In the genomic region with DNA sequence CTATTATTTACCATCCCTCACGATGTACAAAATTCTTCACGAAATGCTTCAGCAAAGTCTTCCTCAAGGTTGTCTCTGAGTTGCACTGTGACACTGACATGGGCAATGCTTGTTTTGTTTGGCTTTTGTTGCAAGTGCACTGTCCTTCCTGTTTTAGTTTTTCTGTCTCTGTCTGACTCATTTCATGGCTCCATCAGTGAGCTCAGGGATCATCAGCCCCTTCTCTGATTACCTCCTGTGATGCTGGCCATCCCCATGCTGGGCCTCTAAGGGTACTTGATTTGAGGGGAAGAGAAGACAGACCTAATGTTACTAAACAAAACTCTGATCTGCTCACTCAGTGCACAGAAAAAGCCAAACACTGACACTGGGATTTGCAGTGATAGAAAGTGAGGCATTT, we compare ENCODE assay signal across 1 cellular context.
TF ChIP-seq lines count a peak whose summit lies in the region.

No MANE protein-coding gene starts in this region.

TF ChIP-seq in K562, 482 proteins besides CTCF, POLR2A, EP300 and RAD21:
- TF ChIP-seq, protein P1, sequence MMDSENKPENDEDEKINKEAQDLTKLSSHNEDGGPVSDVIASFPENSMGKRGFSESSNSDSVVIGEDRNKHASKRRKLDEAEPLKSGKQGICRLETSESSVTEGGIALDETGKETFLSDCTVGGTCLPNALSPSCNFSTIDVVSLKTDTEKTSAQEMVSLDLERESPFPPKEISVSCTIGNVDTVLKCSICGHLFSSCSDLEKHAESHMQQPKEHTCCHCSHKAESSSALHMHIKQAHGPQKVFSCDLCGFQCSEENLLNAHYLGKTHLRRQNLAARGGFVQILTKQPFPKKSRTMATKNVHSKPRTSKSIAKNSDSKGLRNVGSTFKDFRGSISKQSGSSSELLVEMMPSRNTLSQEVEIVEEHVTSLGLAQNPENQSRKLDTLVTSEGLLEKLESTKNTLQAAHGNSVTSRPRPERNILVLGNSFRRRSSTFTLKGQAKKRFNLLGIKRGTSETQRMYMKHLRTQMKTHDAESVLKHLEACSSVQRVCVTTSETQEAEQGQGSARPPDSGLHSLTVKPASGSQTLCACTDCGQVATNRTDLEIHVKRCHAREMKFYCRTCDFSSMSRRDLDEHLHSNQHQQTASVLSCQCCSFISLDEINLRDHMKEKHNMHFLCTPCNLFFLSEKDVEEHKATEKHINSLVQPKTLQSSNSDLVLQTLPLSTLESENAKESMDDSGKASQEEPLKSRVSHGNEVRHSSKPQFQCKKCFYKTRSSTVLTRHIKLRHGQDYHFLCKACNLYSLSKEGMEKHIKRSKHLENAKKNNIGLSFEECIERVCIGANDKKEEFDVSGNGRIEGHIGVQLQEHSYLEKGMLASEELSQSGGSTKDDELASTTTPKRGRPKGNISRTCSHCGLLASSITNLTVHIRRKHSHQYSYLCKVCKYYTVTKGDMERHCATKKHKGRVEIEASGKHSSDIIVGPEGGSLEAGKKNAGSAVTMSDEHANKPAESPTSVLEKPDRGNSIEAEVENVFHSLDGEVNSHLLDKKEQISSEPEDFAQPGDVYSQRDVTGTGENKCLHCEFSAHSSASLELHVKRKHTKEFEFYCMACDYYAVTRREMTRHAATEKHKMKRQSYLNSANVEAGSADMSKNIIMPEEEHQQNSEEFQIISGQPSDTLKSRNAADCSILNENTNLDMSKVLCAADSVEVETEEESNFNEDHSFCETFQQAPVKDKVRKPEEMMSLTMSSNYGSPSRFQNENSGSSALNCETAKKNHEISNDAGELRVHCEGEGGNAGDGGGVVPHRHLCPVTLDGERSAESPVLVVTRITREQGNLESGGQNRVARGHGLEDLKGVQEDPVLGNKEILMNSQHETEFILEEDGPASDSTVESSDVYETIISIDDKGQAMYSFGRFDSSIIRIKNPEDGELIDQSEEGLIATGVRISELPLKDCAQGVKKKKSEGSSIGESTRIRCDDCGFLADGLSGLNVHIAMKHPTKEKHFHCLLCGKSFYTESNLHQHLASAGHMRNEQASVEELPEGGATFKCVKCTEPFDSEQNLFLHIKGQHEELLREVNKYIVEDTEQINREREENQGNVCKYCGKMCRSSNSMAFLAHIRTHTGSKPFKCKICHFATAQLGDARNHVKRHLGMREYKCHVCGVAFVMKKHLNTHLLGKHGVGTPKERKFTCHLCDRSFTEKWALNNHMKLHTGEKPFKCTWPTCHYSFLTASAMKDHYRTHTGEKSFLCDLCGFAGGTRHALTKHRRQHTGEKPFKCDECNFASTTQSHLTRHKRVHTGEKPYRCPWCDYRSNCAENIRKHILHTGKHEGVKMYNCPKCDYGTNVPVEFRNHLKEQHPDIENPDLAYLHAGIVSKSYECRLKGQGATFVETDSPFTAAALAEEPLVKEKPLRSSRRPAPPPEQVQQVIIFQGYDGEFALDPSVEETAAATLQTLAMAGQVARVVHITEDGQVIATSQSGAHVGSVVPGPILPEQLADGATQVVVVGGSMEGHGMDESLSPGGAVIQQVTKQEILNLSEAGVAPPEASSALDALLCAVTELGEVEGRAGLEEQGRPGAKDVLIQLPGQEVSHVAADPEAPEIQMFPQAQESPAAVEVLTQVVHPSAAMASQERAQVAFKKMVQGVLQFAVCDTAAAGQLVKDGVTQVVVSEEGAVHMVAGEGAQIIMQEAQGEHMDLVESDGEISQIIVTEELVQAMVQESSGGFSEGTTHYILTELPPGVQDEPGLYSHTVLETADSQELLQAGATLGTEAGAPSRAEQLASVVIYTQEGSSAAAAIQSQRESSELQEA (IDR thresholded peaks at IDR 0.05; ENCODE audit: low read depth) = no peak
- TF ChIP-seq, protein P2, sequence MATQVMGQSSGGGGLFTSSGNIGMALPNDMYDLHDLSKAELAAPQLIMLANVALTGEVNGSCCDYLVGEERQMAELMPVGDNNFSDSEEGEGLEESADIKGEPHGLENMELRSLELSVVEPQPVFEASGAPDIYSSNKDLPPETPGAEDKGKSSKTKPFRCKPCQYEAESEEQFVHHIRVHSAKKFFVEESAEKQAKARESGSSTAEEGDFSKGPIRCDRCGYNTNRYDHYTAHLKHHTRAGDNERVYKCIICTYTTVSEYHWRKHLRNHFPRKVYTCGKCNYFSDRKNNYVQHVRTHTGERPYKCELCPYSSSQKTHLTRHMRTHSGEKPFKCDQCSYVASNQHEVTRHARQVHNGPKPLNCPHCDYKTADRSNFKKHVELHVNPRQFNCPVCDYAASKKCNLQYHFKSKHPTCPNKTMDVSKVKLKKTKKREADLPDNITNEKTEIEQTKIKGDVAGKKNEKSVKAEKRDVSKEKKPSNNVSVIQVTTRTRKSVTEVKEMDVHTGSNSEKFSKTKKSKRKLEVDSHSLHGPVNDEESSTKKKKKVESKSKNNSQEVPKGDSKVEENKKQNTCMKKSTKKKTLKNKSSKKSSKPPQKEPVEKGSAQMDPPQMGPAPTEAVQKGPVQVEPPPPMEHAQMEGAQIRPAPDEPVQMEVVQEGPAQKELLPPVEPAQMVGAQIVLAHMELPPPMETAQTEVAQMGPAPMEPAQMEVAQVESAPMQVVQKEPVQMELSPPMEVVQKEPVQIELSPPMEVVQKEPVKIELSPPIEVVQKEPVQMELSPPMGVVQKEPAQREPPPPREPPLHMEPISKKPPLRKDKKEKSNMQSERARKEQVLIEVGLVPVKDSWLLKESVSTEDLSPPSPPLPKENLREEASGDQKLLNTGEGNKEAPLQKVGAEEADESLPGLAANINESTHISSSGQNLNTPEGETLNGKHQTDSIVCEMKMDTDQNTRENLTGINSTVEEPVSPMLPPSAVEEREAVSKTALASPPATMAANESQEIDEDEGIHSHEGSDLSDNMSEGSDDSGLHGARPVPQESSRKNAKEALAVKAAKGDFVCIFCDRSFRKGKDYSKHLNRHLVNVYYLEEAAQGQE (CRISPR knock-in tag; IDR thresholded peaks at IDR 0.05; ENCODE audit: low read depth) = no peak
- TF ChIP-seq ZBTB17 (CRISPR knock-in tag; IDR thresholded peaks at IDR 0.05) = peak; percentile 84
- TF ChIP-seq CLOCK (CRISPR knock-in tag; IDR thresholded peaks at IDR 0.05; ENCODE audit: borderline replicate concordance) = no peak
- TF ChIP-seq NR0B1 (IDR thresholded peaks at IDR 0.05; ENCODE audit: partially characterized antibody) = no peak
- no peak for TF ChIP-seq MTA2 (IDR thresholded peaks at IDR 0.05; ENCODE audit: low read depth)
- no peak for TF ChIP-seq ZBTB7A (IDR thresholded peaks at IDR 0.05; ENCODE audit: borderline replicate concordance, control insufficient read depth, low read depth, low read length)
- TF ChIP-seq ZNF780A (CRISPR knock-in tag; IDR thresholded peaks at IDR 0.05) = no peak
TF ChIP-seq in K562: peak in this region for 1.
